11 cellular contexts compared by ENCODE assay signal in the genomic region with DNA sequence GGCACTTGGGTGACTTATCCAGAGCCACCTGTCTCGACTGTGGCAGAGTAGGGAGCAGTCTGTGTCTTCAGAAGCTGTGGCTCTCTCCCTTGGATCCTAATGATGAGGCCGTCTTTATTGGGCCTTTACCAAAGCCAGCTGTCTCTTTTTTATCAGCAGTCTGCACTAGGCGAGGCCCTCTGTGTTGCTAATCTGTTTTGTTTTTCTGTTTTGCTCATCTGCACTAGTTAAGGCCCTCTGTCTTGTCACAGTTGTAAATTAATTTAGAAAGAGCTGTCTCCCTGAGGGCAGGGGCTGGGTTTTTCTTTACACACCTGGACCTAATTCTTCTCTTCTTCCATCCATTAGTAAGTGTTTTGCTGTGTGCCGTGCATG. TPM values are rescaled to one million over a fixed set of nuclear protein-coding genes. Genes with fewer than 3 reads are reported as not detected.
DNase-seq lines count a peak whose midpoint lies in the region; ATAC-seq, FAIRE-seq and TF ChIP-seq lines count a peak whose summit lies in the region.
"Had no signal": no experiment of that assay in that cellular context is flagged by ENCODE, and none has a peak within 500 bp of the region (broad histone marks: within the 10 kb centered on the region; RNA-seq: fewer than 3 reads in every experiment).

No MANE protein-coding gene starts in this region.

- TF ChIP-seq EP300 in HepG2 (IDR thresholded peaks at IDR 0.05; ENCODE audit: low read depth in 2 of 2, low read length in 2 of 2) (no peak), HepG2 (CRISPR knock-in tag; IDR thresholded peaks at IDR 0.05; ENCODE audit: borderline replicate concordance) (no peak)

- TF ChIP-seq POLR2A in HepG2 (IDR thresholded peaks at IDR 0.05; ENCODE audit: insufficient read depth in 1 of 2, low read depth in 2 of 2, low read length in 2 of 2) (no peak), uterus (IDR thresholded peaks at IDR 0.05) (no peak)

- H3K79me2 ChIP-seq in HepG2 (ENCODE audit: insufficient read depth, low read length), result peaks cover 64% of the 10 kb centered on the region

- H3K9me3 ChIP-seq in HepG2 (ENCODE audit: low read length) (no peaks in the 10 kb centered on the region), uterus (no peaks in the 10 kb centered on the region)

- WGBS in HepG2 (ENCODE audit: low lambda C conversion rate), result 92% methylated on average over 4 of the region's 4 CpGs

- no peaks in the 10 kb centered on the region for H3K27me3 Mint-ChIP-seq in activated naive CD8-positive, alpha-beta T cell
- no peaks in the 10 kb centered on the region for H3K27me3 Mint-ChIP-seq in activated naive CD8-positive, alpha-beta T cell treated with anti-CD3 and anti-CD28 coated beads for 36 hours

- intact Hi-C loops in HepG2 (cut with micrococcal nuclease; ENCODE audit: unreplicated experiment) (loop anchor here (5.0 kb wide), 1 partner anchor 44 kb away; the partner anchor contains the start of gene CDS2), uterus (cut with DNase I; ENCODE audit: low total_unique reads) (no loop called here)

- TF ChIP-seq CTCF in HepG2 (CRISPR knock-in tag; IDR thresholded peaks at IDR 0.05) (no peak), uterus (IDR thresholded peaks at IDR 0.05) (no peak)

- H3K9me3 Mint-ChIP-seq in activated naive CD8-positive, alpha-beta T cell (ENCODE audit: low read depth), result no peaks in the 10 kb centered on the region
- H3K9me3 Mint-ChIP-seq in activated naive CD8-positive, alpha-beta T cell treated with anti-CD3 and anti-CD28 coated beads for 36 hours, result no peaks in the 10 kb centered on the region

- H3K4me1 ChIP-seq in HepG2 (ENCODE audit: insufficient read depth, low read length), result peaks cover 42% of the 10 kb centered on the region
- no peaks in the 10 kb centered on the region for H3K4me1 ChIP-seq in uterus

- H2AFZ ChIP-seq in HepG2 (ENCODE audit: low read length), result no peak overlapping the region

- CTCF ChIA-PET in HepG2 (lab: Yijun Ruan, JAX; ENCODE audit: low intra/inter-chr PET ratio, low total read pairs), result no interaction called here

- H3K4me1 Mint-ChIP-seq in activated naive CD8-positive, alpha-beta T cell (ENCODE audit: low read depth), result peaks cover 52% of the 10 kb centered on the region
- H3K4me1 Mint-ChIP-seq in activated naive CD8-positive, alpha-beta T cell treated with anti-CD3 and anti-CD28 coated beads for 36 hours, result peaks cover 41% of the 10 kb centered on the region

- H3K9ac ChIP-seq in HepG2 (ENCODE audit: insufficient read depth, low read depth, low read length), result no peak overlapping the region

- H3K4me3 Mint-ChIP-seq in activated naive CD8-positive, alpha-beta T cell, result no peak overlapping the region
- H3K4me3 Mint-ChIP-seq in activated naive CD8-positive, alpha-beta T cell treated with anti-CD3 and anti-CD28 coated beads for 36 hours, result no peak overlapping the region

- H3K27ac ChIP-seq in HepG2 (ENCODE audit: extremely low read length, insufficient read depth, low read length) (peak overlapping the region; percentile 68), uterus (peak overlapping the region; percentile 47 to 63)
- H3K27ac ChIP-seq: RWPE1 had no signal

- H3K27ac Mint-ChIP-seq in activated naive CD8-positive, alpha-beta T cell, result peak overlapping the region; percentile 12
- no peak overlapping the region for H3K27ac Mint-ChIP-seq in activated naive CD8-positive, alpha-beta T cell treated with anti-CD3 and anti-CD28 coated beads for 36 hours

- no TSS peak for BruUV-seq in HepG2 (replicated peaks; lab: Mats Ljungman, UMichigan)

- H3K36me3 ChIP-seq in HepG2 (replicated peaks in 1 of 2; ENCODE audit: control insufficient read depth in 1 of 2, insufficient read depth in 2 of 2, low read length in 2 of 2) (peaks cover 14 to 37% of the 10 kb centered on the region in 2 experiments), uterus (no peaks in the 10 kb centered on the region)

- FAIRE-seq in HepG2 (lab: Jason Lieb, UNC), result no peak

- H3K36me3 Mint-ChIP-seq in activated naive CD8-positive, alpha-beta T cell, result no peaks in the 10 kb centered on the region
- peaks cover 5% of the 10 kb centered on the region for H3K36me3 Mint-ChIP-seq in activated naive CD8-positive, alpha-beta T cell treated with anti-CD3 and anti-CD28 coated beads for 36 hours

- POLR2A ChIA-PET in HepG2 (lab: Yijun Ruan, JAX), result interaction anchor here (1.3 kb wide), 2 partner anchors 18 to 45 kb away, joined by 6 to 7 read pairs; partner anchors contain the start of gene CDS2

- H3K4me3 ChIP-seq in HepG2 (replicated peaks in 1 of 3; ENCODE audit: insufficient read depth in 1 of 3, low read depth in 2 of 3, low read length in 3 of 3) (no peak overlapping the region), uterus (no peak overlapping the region)

- no peaks in the 10 kb centered on the region for H3K27me3 ChIP-seq in HepG2 (ENCODE audit: control insufficient read depth in 1 of 2, insufficient read depth in 2 of 2, low read length in 2 of 2)
- H3K27me3 ChIP-seq in uterus, result no peaks in the 10 kb centered on the region

- in situ Hi-C loops in HepG2 (cut with HindIII; ENCODE audit: extremely low pct_ligation_motif_present, low pct_unique_long_range_greater_than_20kb), result no loop called here

- no peak for DNase-seq in activated naive CD8-positive, alpha-beta T cell treated with anti-CD3 and anti-CD28 coated beads for 36 hours
- DNase-seq in OCI-M2 (lab: John Stamatoyannopoulos, UW; ENCODE audit: unreplicated experiment) (peak; percentile 36), HepG2 (ENCODE audit: low spot score) (no peak), uterus (no peak), T-helper 1 cell (no peak), AG08395 (ENCODE audit: low spot score) (no peak)
- DNase-seq: AML-193, NCI-H1092 treated with DMSO at 0.1 percent for 48 hours had no signal

- no peak for ATAC-seq in HepG2
- ATAC-seq in esophagus mucosa, result no peak

- H3K4me2 ChIP-seq in HepG2 (ENCODE audit: low read depth, low read length), result no peak overlapping the region

- no peak for TF ChIP-seq RAD21 in HepG2 (CRISPR knock-in tag; IDR thresholded peaks at IDR 0.05)

- peaks cover 6% of the 10 kb centered on the region for H4K20me1 ChIP-seq in HepG2 (ENCODE audit: insufficient read depth, low read length)

RNA-seq across cellular contexts. Expression of gene CDS2, which starts 45.0 kb away (rescaled TPM):
- 10 to 100 TPM; 37.5 to 41.9 TPM for total RNA-seq in activated naive CD8-positive, alpha-beta T cell treated with anti-CD3 and anti-CD28 coated beads for 36 hours
- total RNA-seq in HepG2 (2016; rRNA removed; fragmentation: Illumina TruSeq; extraction: Trizol) (69.6 and 81.3 TPM in 2 replicates), uterus (10 to 100 TPM; 22.5 to 66.6 (median 41.7) TPM), esophagus mucosa (24.5 TPM)
- total RNA-seq in HepG2 (2016; cell fraction: cytosol; rRNA removed; fragmentation: Illumina TruSeq; extraction: Trizol; ENCODE audit: low read depth), result 29.8 and 34.6 TPM in 2 replicates
- 67.6 and 76.1 TPM in 2 replicates for total RNA-seq in HepG2 (2016; cell fraction: insoluble cytoplasmic fraction; rRNA removed; fragmentation: Illumina TruSeq; extraction: Trizol)
- total RNA-seq in HepG2 (2016; cell fraction: membrane; rRNA removed; fragmentation: Illumina TruSeq; extraction: Trizol), result 75.4 and 77.9 TPM in 2 replicates
- total RNA-seq in HepG2 (2016; cell fraction: nucleus; rRNA removed; fragmentation: Illumina TruSeq; extraction: Trizol), result 56.4 and 64.9 TPM in 2 replicates
- 143 and 153 TPM in 2 replicates for polyA plus RNA-seq in HepG2 (2011; rRNA removed)
- 73.9 and 132 TPM in 2 replicates for polyA plus RNA-seq in HepG2 (2011; cell fraction: cytosol; rRNA removed)
- 85.0 and 104 TPM in 2 replicates for polyA plus RNA-seq in HepG2 (2011; cell fraction: nucleus; rRNA removed)
- 48.6 and 65.3 TPM in 2 replicates for polyA plus RNA-seq in HepG2 (2012)
- 29.3 and 38.2 TPM in 2 replicates for polyA plus RNA-seq in HepG2 (2016; cell fraction: cytosol; fragmentation: Illumina TruSeq; extraction: Trizol; ENCODE audit: low read depth)
- polyA plus RNA-seq in HepG2 (2016; cell fraction: insoluble cytoplasmic fraction; fragmentation: Illumina TruSeq; extraction: Trizol; ENCODE audit: low read depth), result 50.6 and 50.7 TPM in 2 replicates
- polyA plus RNA-seq in HepG2 (2016; cell fraction: membrane; fragmentation: Illumina TruSeq; extraction: Trizol; ENCODE audit: low read depth), result 47.8 and 51.2 TPM in 2 replicates
- polyA plus RNA-seq in HepG2 (2016; cell fraction: nucleus; fragmentation: Illumina TruSeq; extraction: Trizol; ENCODE audit: insufficient read depth, low read depth), result 75.6 and 80.4 TPM in 2 replicates
- 57.4 and 273 TPM in 2 replicates for polyA minus RNA-seq in HepG2 (2011; rRNA and poly(A)+ RNA removed; ENCODE audit: low replicate concordance)
- 55.2 and 56.1 TPM in 2 replicates for polyA minus RNA-seq in HepG2 (2011; cell fraction: cytosol; rRNA and poly(A)+ RNA removed)
- polyA minus RNA-seq in HepG2 (2011; cell fraction: nucleus; rRNA and poly(A)+ RNA removed), result 65.8 and 78.7 TPM in 2 replicates

RNA-seq across cellular contexts. Expression of gene PCNA, which starts 52.0 kb away (rescaled TPM):
- 100 to 1,000 TPM; 708 to 723 TPM for total RNA-seq in activated naive CD8-positive, alpha-beta T cell treated with anti-CD3 and anti-CD28 coated beads for 36 hours
- total RNA-seq in HepG2 (2016; rRNA removed; fragmentation: Illumina TruSeq; extraction: Trizol) (655 and 1,008 TPM in 2 replicates), uterus (100 to 1,000 TPM in 1 of 4 donors, 10 to 100 TPM in 3; 43.0 to 112 (median 59.6) TPM), esophagus mucosa (81.9 TPM)
- total RNA-seq in HepG2 (2016; cell fraction: cytosol; rRNA removed; fragmentation: Illumina TruSeq; extraction: Trizol; ENCODE audit: low read depth), result 98.8 and 107 TPM in 2 replicates
- total RNA-seq in HepG2 (2016; cell fraction: insoluble cytoplasmic fraction; rRNA removed; fragmentation: Illumina TruSeq; extraction: Trizol), result 668 and 1,045 TPM in 2 replicates
- total RNA-seq in HepG2 (2016; cell fraction: membrane; rRNA removed; fragmentation: Illumina TruSeq; extraction: Trizol), result 125 and 133 TPM in 2 replicates
- total RNA-seq in HepG2 (2016; cell fraction: nucleus; rRNA removed; fragmentation: Illumina TruSeq; extraction: Trizol), result 265 and 280 TPM in 2 replicates
- polyA plus RNA-seq in HepG2 (2011; rRNA removed), result 174 and 229 TPM in 2 replicates
- 262 and 317 TPM in 2 replicates for polyA plus RNA-seq in HepG2 (2011; cell fraction: cytosol; rRNA removed)
- polyA plus RNA-seq in HepG2 (2011; cell fraction: nucleus; rRNA removed), result 129 and 154 TPM in 2 replicates
- 119 and 185 TPM in 2 replicates for polyA plus RNA-seq in HepG2 (2012)
- 44.9 and 46.3 TPM in 2 replicates for polyA plus RNA-seq in HepG2 (2016; cell fraction: cytosol; fragmentation: Illumina TruSeq; extraction: Trizol; ENCODE audit: low read depth)
- 1,031 and 1,115 TPM in 2 replicates for polyA plus RNA-seq in HepG2 (2016; cell fraction: insoluble cytoplasmic fraction; fragmentation: Illumina TruSeq; extraction: Trizol; ENCODE audit: low read depth)
- polyA plus RNA-seq in HepG2 (2016; cell fraction: membrane; fragmentation: Illumina TruSeq; extraction: Trizol; ENCODE audit: low read depth), result 59.3 and 65.9 TPM in 2 replicates
- 404 and 418 TPM in 2 replicates for polyA plus RNA-seq in HepG2 (2016; cell fraction: nucleus; fragmentation: Illumina TruSeq; extraction: Trizol; ENCODE audit: insufficient read depth, low read depth)
- polyA minus RNA-seq in HepG2 (2011; rRNA and poly(A)+ RNA removed; ENCODE audit: low replicate concordance), result 287 and 339 TPM in 2 replicates
- 119 and 149 TPM in 2 replicates for polyA minus RNA-seq in HepG2 (2011; cell fraction: cytosol; rRNA and poly(A)+ RNA removed)
- polyA minus RNA-seq in HepG2 (2011; cell fraction: nucleus; rRNA and poly(A)+ RNA removed), result 61.0 and 63.3 TPM in 2 replicates

RNA-seq across cellular contexts. Expression of gene TMEM230, which starts 58.9 kb away (rescaled TPM):
- 10 to 100 TPM; 79.4 to 79.7 TPM for total RNA-seq in activated naive CD8-positive, alpha-beta T cell treated with anti-CD3 and anti-CD28 coated beads for 36 hours
- 158 and 192 TPM in 2 replicates for total RNA-seq in HepG2 (2016; rRNA removed; fragmentation: Illumina TruSeq; extraction: Trizol)
- 122 and 175 TPM in 2 replicates for total RNA-seq in HepG2 (2016; cell fraction: cytosol; rRNA removed; fragmentation: Illumina TruSeq; extraction: Trizol; ENCODE audit: low read depth)
- total RNA-seq in HepG2 (2016; cell fraction: insoluble cytoplasmic fraction; rRNA removed; fragmentation: Illumina TruSeq; extraction: Trizol), result 162 and 186 TPM in 2 replicates
- 303 and 344 TPM in 2 replicates for total RNA-seq in HepG2 (2016; cell fraction: membrane; rRNA removed; fragmentation: Illumina TruSeq; extraction: Trizol)
- total RNA-seq in HepG2 (2016; cell fraction: nucleus; rRNA removed; fragmentation: Illumina TruSeq; extraction: Trizol), result 81.6 and 92.8 TPM in 2 replicates
- 250 and 325 TPM in 2 replicates for polyA plus RNA-seq in HepG2 (2011; rRNA removed)
- 211 and 253 TPM in 2 replicates for polyA plus RNA-seq in HepG2 (2011; cell fraction: cytosol; rRNA removed)
- 57.2 and 73.6 TPM in 2 replicates for polyA plus RNA-seq in HepG2 (2011; cell fraction: nucleus; rRNA removed)
- 159 and 220 TPM in 2 replicates for polyA plus RNA-seq in HepG2 (2012)
- polyA plus RNA-seq in HepG2 (2016; cell fraction: cytosol; fragmentation: Illumina TruSeq; extraction: Trizol; ENCODE audit: low read depth), result 251 and 392 TPM in 2 replicates
- 347 and 364 TPM in 2 replicates for polyA plus RNA-seq in HepG2 (2016; cell fraction: insoluble cytoplasmic fraction; fragmentation: Illumina TruSeq; extraction: Trizol; ENCODE audit: low read depth)
- polyA plus RNA-seq in HepG2 (2016; cell fraction: membrane; fragmentation: Illumina TruSeq; extraction: Trizol; ENCODE audit: low read depth), result 489 and 569 TPM in 2 replicates
- 196 and 201 TPM in 2 replicates for polyA plus RNA-seq in HepG2 (2016; cell fraction: nucleus; fragmentation: Illumina TruSeq; extraction: Trizol; ENCODE audit: insufficient read depth, low read depth)
- 35.1 and 119 TPM in 2 replicates for polyA minus RNA-seq in HepG2 (2011; rRNA and poly(A)+ RNA removed; ENCODE audit: low replicate concordance)
- polyA minus RNA-seq in HepG2 (2011; cell fraction: cytosol; rRNA and poly(A)+ RNA removed), result 82.6 and 91.2 TPM in 2 replicates
- 41.5 and 46.2 TPM in 2 replicates for polyA minus RNA-seq in HepG2 (2011; cell fraction: nucleus; rRNA and poly(A)+ RNA removed)
- 10 to 100 TPM; 66.1 to 94.1 (median 89.9) TPM for total RNA-seq in uterus
- 34.9 TPM for total RNA-seq in esophagus mucosa
